Comparison of ENCODE assay signal across 2 cellular contexts in the genomic region with DNA sequence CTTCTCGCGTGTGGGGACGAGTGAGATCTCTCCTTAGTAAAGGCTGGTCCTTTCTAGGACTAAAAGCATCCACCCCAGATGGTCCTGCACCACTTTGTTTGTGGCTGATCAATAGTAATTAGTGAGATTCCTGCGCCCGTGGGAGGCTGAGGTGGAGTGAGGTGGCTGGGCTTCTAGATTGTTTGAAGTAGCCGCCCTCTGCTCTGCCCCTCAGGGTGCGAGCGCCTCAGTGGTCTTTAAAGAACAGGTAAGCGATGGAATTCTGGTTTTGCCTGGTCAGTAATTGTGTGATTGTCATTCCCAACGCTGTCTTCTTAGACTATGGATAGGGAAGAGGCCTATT.
TF ChIP-seq lines count a peak whose summit lies in the region.

No MANE protein-coding gene starts in this region.

TF ChIP-seq in SK-N-SH, 30 proteins besides CTCF, POLR2A, EP300 and RAD21 (continued from another document):
- TF ChIP-seq, protein P1, sequence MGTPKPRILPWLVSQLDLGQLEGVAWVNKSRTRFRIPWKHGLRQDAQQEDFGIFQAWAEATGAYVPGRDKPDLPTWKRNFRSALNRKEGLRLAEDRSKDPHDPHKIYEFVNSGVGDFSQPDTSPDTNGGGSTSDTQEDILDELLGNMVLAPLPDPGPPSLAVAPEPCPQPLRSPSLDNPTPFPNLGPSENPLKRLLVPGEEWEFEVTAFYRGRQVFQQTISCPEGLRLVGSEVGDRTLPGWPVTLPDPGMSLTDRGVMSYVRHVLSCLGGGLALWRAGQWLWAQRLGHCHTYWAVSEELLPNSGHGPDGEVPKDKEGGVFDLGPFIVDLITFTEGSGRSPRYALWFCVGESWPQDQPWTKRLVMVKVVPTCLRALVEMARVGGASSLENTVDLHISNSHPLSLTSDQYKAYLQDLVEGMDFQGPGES (IDR thresholded peaks at IDR 0.05; ENCODE audit: low read depth, low read length): no peak
- TF ChIP-seq, protein P2, sequence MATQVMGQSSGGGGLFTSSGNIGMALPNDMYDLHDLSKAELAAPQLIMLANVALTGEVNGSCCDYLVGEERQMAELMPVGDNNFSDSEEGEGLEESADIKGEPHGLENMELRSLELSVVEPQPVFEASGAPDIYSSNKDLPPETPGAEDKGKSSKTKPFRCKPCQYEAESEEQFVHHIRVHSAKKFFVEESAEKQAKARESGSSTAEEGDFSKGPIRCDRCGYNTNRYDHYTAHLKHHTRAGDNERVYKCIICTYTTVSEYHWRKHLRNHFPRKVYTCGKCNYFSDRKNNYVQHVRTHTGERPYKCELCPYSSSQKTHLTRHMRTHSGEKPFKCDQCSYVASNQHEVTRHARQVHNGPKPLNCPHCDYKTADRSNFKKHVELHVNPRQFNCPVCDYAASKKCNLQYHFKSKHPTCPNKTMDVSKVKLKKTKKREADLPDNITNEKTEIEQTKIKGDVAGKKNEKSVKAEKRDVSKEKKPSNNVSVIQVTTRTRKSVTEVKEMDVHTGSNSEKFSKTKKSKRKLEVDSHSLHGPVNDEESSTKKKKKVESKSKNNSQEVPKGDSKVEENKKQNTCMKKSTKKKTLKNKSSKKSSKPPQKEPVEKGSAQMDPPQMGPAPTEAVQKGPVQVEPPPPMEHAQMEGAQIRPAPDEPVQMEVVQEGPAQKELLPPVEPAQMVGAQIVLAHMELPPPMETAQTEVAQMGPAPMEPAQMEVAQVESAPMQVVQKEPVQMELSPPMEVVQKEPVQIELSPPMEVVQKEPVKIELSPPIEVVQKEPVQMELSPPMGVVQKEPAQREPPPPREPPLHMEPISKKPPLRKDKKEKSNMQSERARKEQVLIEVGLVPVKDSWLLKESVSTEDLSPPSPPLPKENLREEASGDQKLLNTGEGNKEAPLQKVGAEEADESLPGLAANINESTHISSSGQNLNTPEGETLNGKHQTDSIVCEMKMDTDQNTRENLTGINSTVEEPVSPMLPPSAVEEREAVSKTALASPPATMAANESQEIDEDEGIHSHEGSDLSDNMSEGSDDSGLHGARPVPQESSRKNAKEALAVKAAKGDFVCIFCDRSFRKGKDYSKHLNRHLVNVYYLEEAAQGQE (IDR thresholded peaks at IDR 0.05; ENCODE audit: low read depth, low read length): no peak
- TF ChIP-seq, protein P3, sequence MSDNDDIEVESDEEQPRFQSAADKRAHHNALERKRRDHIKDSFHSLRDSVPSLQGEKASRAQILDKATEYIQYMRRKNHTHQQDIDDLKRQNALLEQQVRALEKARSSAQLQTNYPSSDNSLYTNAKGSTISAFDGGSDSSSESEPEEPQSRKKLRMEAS (IDR thresholded peaks at IDR 0.05; ENCODE audit: low read depth): no peak
- TF ChIP-seq, protein P4, sequence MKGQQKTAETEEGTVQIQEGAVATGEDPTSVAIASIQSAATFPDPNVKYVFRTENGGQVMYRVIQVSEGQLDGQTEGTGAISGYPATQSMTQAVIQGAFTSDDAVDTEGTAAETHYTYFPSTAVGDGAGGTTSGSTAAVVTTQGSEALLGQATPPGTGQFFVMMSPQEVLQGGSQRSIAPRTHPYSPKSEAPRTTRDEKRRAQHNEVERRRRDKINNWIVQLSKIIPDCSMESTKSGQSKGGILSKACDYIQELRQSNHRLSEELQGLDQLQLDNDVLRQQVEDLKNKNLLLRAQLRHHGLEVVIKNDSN (IDR thresholded peaks at IDR 0.05; ENCODE audit: borderline replicate concordance, low read depth): no peak
- no peak for TF ChIP-seq RXRA (IDR thresholded peaks at IDR 0.05; ENCODE audit: borderline replicate concordance, low read depth)
- TF ChIP-seq MEF2A (IDR thresholded peaks at IDR 0.05; ENCODE audit: borderline replicate concordance, low read depth): no peak
- TF ChIP-seq, protein P5, sequence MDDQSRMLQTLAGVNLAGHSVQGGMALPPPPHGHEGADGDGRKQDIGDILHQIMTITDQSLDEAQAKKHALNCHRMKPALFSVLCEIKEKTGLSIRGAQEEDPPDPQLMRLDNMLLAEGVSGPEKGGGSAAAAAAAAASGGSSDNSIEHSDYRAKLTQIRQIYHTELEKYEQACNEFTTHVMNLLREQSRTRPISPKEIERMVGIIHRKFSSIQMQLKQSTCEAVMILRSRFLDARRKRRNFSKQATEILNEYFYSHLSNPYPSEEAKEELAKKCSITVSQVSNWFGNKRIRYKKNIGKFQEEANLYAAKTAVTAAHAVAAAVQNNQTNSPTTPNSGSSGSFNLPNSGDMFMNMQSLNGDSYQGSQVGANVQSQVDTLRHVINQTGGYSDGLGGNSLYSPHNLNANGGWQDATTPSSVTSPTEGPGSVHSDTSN (IDR thresholded peaks at IDR 0.05): no peak

TF ChIP-seq in SK-N-SH treated with all-trans-retinoic acid at 6 μM for 48 hours, 23 proteins besides CTCF, POLR2A, EP300 and RAD21:
- TF ChIP-seq, protein P6, sequence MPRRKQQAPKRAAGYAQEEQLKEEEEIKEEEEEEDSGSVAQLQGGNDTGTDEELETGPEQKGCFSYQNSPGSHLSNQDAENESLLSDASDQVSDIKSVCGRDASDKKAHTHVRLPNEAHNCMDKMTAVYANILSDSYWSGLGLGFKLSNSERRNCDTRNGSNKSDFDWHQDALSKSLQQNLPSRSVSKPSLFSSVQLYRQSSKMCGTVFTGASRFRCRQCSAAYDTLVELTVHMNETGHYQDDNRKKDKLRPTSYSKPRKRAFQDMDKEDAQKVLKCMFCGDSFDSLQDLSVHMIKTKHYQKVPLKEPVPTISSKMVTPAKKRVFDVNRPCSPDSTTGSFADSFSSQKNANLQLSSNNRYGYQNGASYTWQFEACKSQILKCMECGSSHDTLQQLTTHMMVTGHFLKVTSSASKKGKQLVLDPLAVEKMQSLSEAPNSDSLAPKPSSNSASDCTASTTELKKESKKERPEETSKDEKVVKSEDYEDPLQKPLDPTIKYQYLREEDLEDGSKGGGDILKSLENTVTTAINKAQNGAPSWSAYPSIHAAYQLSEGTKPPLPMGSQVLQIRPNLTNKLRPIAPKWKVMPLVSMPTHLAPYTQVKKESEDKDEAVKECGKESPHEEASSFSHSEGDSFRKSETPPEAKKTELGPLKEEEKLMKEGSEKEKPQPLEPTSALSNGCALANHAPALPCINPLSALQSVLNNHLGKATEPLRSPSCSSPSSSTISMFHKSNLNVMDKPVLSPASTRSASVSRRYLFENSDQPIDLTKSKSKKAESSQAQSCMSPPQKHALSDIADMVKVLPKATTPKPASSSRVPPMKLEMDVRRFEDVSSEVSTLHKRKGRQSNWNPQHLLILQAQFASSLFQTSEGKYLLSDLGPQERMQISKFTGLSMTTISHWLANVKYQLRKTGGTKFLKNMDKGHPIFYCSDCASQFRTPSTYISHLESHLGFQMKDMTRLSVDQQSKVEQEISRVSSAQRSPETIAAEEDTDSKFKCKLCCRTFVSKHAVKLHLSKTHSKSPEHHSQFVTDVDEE (CRISPR knock-in tag; IDR thresholded peaks at IDR 0.05): no peak
- TF ChIP-seq ZFP30 (CRISPR knock-in tag; IDR thresholded peaks at IDR 0.05) (no peak), BACH2 (CRISPR knock-in tag; IDR thresholded peaks at IDR 0.05; ENCODE audit: borderline replicate concordance) (no peak), ZFP3 (CRISPR knock-in tag; IDR thresholded peaks at IDR 0.05) (no peak), RARB (CRISPR knock-in tag; IDR thresholded peaks at IDR 0.05) (no peak), ZNF565 (CRISPR knock-in tag; conservative IDR thresholded peaks at IDR 0.05; ENCODE audit: low read depth) (no peak), ZNF8 (CRISPR knock-in tag; IDR thresholded peaks at IDR 0.05) (no peak), TCF4 (CRISPR knock-in tag; IDR thresholded peaks at IDR 0.05; ENCODE audit: borderline replicate concordance) (no peak), GLIS3 (CRISPR knock-in tag; IDR thresholded peaks at IDR 0.05) (no peak), OSR1 (CRISPR knock-in tag; IDR thresholded peaks at IDR 0.05) (no peak), ISL1 (CRISPR knock-in tag; IDR thresholded peaks at IDR 0.05) (no peak)
- TF ChIP-seq, protein P7, sequence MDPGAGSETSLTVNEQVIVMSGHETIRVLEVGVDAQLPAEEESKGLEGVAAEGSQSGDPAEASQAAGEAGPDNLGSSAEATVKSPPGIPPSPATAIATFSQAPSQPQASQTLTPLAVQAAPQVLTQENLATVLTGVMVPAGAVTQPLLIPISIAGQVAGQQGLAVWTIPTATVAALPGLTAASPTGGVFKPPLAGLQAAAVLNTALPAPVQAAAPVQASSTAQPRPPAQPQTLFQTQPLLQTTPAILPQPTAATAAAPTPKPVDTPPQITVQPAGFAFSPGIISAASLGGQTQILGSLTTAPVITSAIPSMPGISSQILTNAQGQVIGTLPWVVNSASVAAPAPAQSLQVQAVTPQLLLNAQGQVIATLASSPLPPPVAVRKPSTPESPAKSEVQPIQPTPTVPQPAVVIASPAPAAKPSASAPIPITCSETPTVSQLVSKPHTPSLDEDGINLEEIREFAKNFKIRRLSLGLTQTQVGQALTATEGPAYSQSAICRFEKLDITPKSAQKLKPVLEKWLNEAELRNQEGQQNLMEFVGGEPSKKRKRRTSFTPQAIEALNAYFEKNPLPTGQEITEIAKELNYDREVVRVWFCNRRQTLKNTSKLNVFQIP (CRISPR knock-in tag; IDR thresholded peaks at IDR 0.05; ENCODE audit: borderline replicate concordance, low read depth): no peak
